8 cellular contexts compared by ENCODE assay signal in the genomic region with DNA sequence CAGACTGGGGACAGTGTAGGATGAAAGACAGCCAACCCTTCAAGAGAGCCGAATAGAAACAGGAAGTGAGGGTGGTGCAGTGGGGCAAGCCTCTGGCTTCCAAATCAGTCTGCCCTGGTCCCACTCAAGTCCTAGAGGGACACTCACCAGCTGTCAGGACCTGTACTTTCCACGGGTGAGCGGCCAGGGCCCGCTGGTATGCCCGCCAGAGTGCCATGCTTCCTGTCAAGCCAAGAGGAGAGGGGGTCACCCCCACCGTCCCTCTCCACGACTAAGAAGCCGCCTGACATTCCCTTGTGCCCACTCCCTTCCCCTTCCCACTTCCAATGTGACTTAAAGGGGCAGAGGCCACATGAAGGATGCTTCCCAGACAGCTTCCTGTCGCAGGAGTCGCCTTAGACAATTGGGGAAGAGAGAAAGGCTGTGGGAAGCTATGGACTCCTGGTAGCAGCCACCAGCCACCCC. TPM values are rescaled to one million over a fixed set of nuclear protein-coding genes. Genes with fewer than 3 reads are reported as not detected.
DNase-seq lines count a peak whose midpoint lies in the region; ATAC-seq, FAIRE-seq and TF ChIP-seq lines count a peak whose summit lies in the region.

No MANE protein-coding gene starts in this region.

- TSS peak; percentile 89 for BruUV-seq in Panc1 (replicated peaks; lab: Mats Ljungman, UMichigan)

- H3K27me3 Mint-ChIP-seq in activated naive CD4-positive, alpha-beta T cell treated with anti-CD3 and anti-CD28 coated beads, Interleukin-2, amount 10 ng/mL, durations not matched to agents 7 days and 5 days, result no peaks in the 10 kb centered on the region
- H3K27me3 Mint-ChIP-seq in mesothelial cell of epicardium (ENCODE audit: low read depth), result no peaks in the 10 kb centered on the region

- H3K9me3 Mint-ChIP-seq in activated naive CD4-positive, alpha-beta T cell treated with anti-CD3 and anti-CD28 coated beads, Interleukin-2, amount 10 ng/mL, durations not matched to agents 7 days and 5 days, result no peaks in the 10 kb centered on the region
- H3K9me3 Mint-ChIP-seq in mesothelial cell of epicardium, result no peaks in the 10 kb centered on the region

- no peaks in the 10 kb centered on the region for H3K9me3 ChIP-seq in Panc1 (ENCODE audit: control insufficient read depth, insufficient read depth, low read depth, low read length)

- peak; percentile 47 for DNase-seq in activated naive CD4-positive, alpha-beta T cell treated with anti-CD3 and anti-CD28 coated beads, Interleukin-2, amount 10 ng/mL, durations not matched to agents 7 days and 5 days
- no peak for DNase-seq in activated naive CD4-positive, alpha-beta T cell (lab: John Stamatoyannopoulos, UW)
- no peak for DNase-seq in Panc1 (ENCODE audit: low read depth, low spot score)
- no peak for DNase-seq in coronary artery (ENCODE audit: low spot score)
- DNase-seq in mesothelial cell of epicardium (ENCODE audit: low spot score in 2 of 2, unreplicated experiment in 2 of 2), result no peak
- no peak for DNase-seq in HTR-8/SVneo (ENCODE audit: insufficient read length, low spot score)
- DNase-seq in NCI-H524 treated with DMSO at 0.1 percent for 48 hours (lab: John Stamatoyannopoulos, UW), result no peak

- peak overlapping the region; percentile 100 for H3K27ac ChIP-seq in Panc1 (ENCODE audit: low read length)
- H3K27ac ChIP-seq in coronary artery, result peak overlapping the region; percentile 91 to 95

- intact Hi-C loops in Panc1 (cut with micrococcal nuclease; ENCODE audit: unreplicated experiment), result no loop called here

- H3K36me3 ChIP-seq in Panc1 (ENCODE audit: control insufficient read depth, insufficient read depth, low read length), result peaks cover 9% of the 10 kb centered on the region; the same call in 1 of the 2 replicates

- H3K4me1 ChIP-seq in Panc1 (ENCODE audit: control insufficient read depth, insufficient read depth, low read length), result peaks cover 27% of the 10 kb centered on the region

- no peaks in the 10 kb centered on the region for H3K27me3 ChIP-seq in Panc1 (ENCODE audit: control insufficient read depth, insufficient read depth, low read length)

- H3K36me3 Mint-ChIP-seq in activated naive CD4-positive, alpha-beta T cell treated with anti-CD3 and anti-CD28 coated beads, Interleukin-2, amount 10 ng/mL, durations not matched to agents 7 days and 5 days, result peaks cover 16% of the 10 kb centered on the region
- H3K36me3 Mint-ChIP-seq in mesothelial cell of epicardium, result peaks cover 9% of the 10 kb centered on the region

- H3K4me3 ChIP-seq in Panc1 (ENCODE audit: low read depth in 2 of 2, low read length in 2 of 2), result peak overlapping the region; percentile 89 to 99
- H3K4me3 ChIP-seq in coronary artery, result peak overlapping the region; percentile 90

- H3K27ac Mint-ChIP-seq in activated naive CD4-positive, alpha-beta T cell treated with anti-CD3 and anti-CD28 coated beads, Interleukin-2, amount 10 ng/mL, durations not matched to agents 7 days and 5 days, result peak overlapping the region; percentile 88
- H3K27ac Mint-ChIP-seq in mesothelial cell of epicardium, result peak overlapping the region; percentile 99

- in situ Hi-C loops in Panc1 (cut with HindIII; ENCODE audit: low pct_unique_long_range_greater_than_20kb, low sequenced_read_pairs), result no loop called here

- TF ChIP-seq CTCF in Panc1 (IDR thresholded peaks at IDR 0.05) (no peak), coronary artery (IDR thresholded peaks at IDR 0.05) (no peak), mesothelial cell of epicardium (IDR thresholded peaks at IDR 0.05; ENCODE audit: unreplicated experiment) (no peak)

- peak; percentile 10 for ATAC-seq in Panc1
- ATAC-seq in HG03378 (IDR thresholded peaks at IDR 0.05; ENCODE audit: unreplicated experiment), result no peak

- POLR2A ChIA-PET in Panc1 (lab: Charles Lee), result no interaction called here

- no peak for FAIRE-seq in HTR-8/SVneo (lab: Jason Lieb, UNC)

- CTCF ChIA-PET in activated naive CD4-positive, alpha-beta T cell treated with anti-CD3 and anti-CD28 coated beads, Interleukin-2, amount 10 ng/mL, durations not matched to agents 7 days and 5 days (lab: Charles Lee), result interaction anchor here (1.1 to 1.4 kb wide), 2 partner anchors 19 kb away, joined by 3 to 6 read pairs; no protein-coding TSS in a partner anchor
- CTCF ChIA-PET in Panc1 (lab: Charles Lee), result interaction anchor here (0.5 kb wide), 1 partner anchor 50 kb away, joined by 3 read pairs; no protein-coding TSS in a partner anchor

- H3K4me3 Mint-ChIP-seq in activated naive CD4-positive, alpha-beta T cell treated with anti-CD3 and anti-CD28 coated beads, Interleukin-2, amount 10 ng/mL, durations not matched to agents 7 days and 5 days, result peak overlapping the region; percentile 89
- H3K4me3 Mint-ChIP-seq in mesothelial cell of epicardium, result peak overlapping the region; percentile 91

- peaks cover 23% of the 10 kb centered on the region for H3K4me1 Mint-ChIP-seq in activated naive CD4-positive, alpha-beta T cell treated with anti-CD3 and anti-CD28 coated beads, Interleukin-2, amount 10 ng/mL, durations not matched to agents 7 days and 5 days
- H3K4me1 Mint-ChIP-seq in mesothelial cell of epicardium, result peaks cover 14% of the 10 kb centered on the region

RNA-seq across cellular contexts. Expression of a gene that starts 0.6 kb away (rescaled TPM):
- total RNA-seq in Panc1 (2021; ENCODE audit: unreplicated experiment) (89.5 TPM), mesothelial cell of epicardium (65.8 to 70.0 TPM (median 68.3 TPM) in 3 replicates)
- polyA plus RNA-seq in Panc1 (2012; ENCODE audit: insufficient read length), result 84.3 TPM

RNA-seq across cellular contexts. Expression of a gene that starts 14.1 kb away (rescaled TPM):
- total RNA-seq in Panc1 (2021; ENCODE audit: unreplicated experiment) (4.4 TPM), mesothelial cell of epicardium (3.1 to 5.1 TPM (median 4.4 TPM) in 3 replicates)
- polyA plus RNA-seq in Panc1 (2012; ENCODE audit: insufficient read length), result 5.4 TPM

RNA-seq across cellular contexts. Expression of a gene that starts 34.2 kb away (rescaled TPM):
- total RNA-seq in Panc1 (2021; ENCODE audit: unreplicated experiment), result 77.7 TPM
- polyA plus RNA-seq in Panc1 (2012; ENCODE audit: insufficient read length), result 47.3 TPM
- 87.5 to 90.1 TPM (median 89.3 TPM) in 3 replicates for total RNA-seq in mesothelial cell of epicardium

RNA-seq across cellular contexts. Expression of a gene that starts 40.1 kb away (rescaled TPM):
- 0.21 TPM for total RNA-seq in Panc1 (2021; ENCODE audit: unreplicated experiment)
- polyA plus RNA-seq in Panc1 (2012; ENCODE audit: insufficient read length), result 0.24 TPM
- total RNA-seq in mesothelial cell of epicardium, result 0.18 to 0.47 TPM (median 0.18 TPM) in 3 replicates

RNA-seq across cellular contexts. Expression of a gene that starts 47.1 kb away (rescaled TPM):
- not detected for total RNA-seq in Panc1 (2021; ENCODE audit: unreplicated experiment)
- not detected for polyA plus RNA-seq in Panc1 (2012; ENCODE audit: insufficient read length)
- total RNA-seq in mesothelial cell of epicardium, result 0.18 to 0.27 TPM in 2 of 3 replicates, not detected in the other
